ENCODE assay signal across 8 cellular contexts in the genomic region with DNA sequence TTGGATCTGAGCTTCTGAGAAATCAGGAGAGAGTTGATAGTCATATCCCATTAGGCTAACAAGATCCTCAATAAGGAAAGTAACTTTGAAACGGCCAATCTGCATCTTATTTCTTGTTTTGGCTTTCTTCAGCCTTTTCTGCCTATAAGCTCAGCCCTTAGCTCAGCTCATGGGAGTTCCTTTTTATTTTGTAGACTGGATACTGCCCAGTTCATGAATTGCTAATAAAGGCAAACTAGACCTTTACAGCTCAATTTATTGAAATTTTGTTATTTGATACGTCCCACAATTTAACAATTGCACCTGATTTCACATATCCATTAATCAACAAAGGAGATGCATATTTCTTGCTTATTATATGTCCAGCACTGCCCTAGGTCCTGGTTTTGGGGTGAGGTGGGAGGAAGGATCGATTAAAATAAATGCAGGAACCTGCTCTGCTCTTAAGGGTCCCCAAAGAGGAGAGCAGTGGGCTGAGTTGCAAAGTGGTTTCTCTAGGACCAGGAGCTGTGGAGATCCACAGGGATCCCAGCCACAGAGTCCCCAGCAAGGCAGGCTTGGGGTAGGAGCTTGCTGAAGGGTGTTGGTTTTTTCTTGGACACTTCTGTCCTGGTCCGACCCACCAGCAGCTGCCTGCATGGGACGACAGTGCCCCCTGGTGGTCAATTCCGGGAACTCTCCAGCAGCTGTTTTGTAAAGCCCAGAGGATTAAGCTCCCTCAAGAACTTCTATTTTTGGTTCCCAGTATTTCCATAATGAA. TPM values are rescaled to one million over a fixed set of nuclear protein-coding genes. Genes with fewer than 3 reads are reported as not detected.
DNase-seq lines count a peak whose midpoint lies in the region; ATAC-seq lines count a peak whose summit lies in the region.

No MANE protein-coding gene starts in this region.

- no peaks in the 10 kb centered on the region for H3K27me3 ChIP-seq in neuronal stem cell (ENCODE audit: control insufficient read depth in 3 of 3, insufficient read depth in 3 of 3, low read depth in 1 of 3, low read length in 3 of 3)
- H3K27me3 ChIP-seq in stomach smooth muscle (ENCODE audit: control insufficient read depth in 1 of 2, insufficient read depth in 2 of 2, low read length in 2 of 2): no peaks in the 10 kb centered on the region

- no peak overlapping the region for H2BK5ac ChIP-seq in neuronal stem cell (ENCODE audit: low read length)

- no peak overlapping the region for H3K14ac ChIP-seq in neuronal stem cell (ENCODE audit: low read length)

- no peak overlapping the region for H3K18ac ChIP-seq in neuronal stem cell (ENCODE audit: low read length)

- H3K9me3 ChIP-seq in neuronal stem cell (replicated peaks in 1 of 2; ENCODE audit: control insufficient read depth in 2 of 2, insufficient read depth in 1 of 2, low read depth in 1 of 2, low read length in 2 of 2) (no peaks in the 10 kb centered on the region), stomach smooth muscle (ENCODE audit: control insufficient read depth in 2 of 2, low read length in 2 of 2) (no peaks in the 10 kb centered on the region)

- H2BK12ac ChIP-seq in neuronal stem cell (ENCODE audit: low read length): no peak overlapping the region

- H3K4me1 ChIP-seq in neuronal stem cell (ENCODE audit: control insufficient read depth in 2 of 2, insufficient read depth in 1 of 2, low read depth in 1 of 2, low read length in 2 of 2): peaks cover 3 to 7% of the 10 kb centered on the region in 2 donors
- peaks cover 33% of the 10 kb centered on the region for H3K4me1 ChIP-seq in stomach smooth muscle (ENCODE audit: control insufficient read depth, insufficient read depth, low read length)

- H2BK120ac ChIP-seq in neuronal stem cell (ENCODE audit: low read depth, low read length): no peak overlapping the region

- H3K4me2 ChIP-seq in neuronal stem cell (ENCODE audit: insufficient read depth, low read length, poor library complexity, severe bottlenecking): no peak overlapping the region

- H3K36me3 ChIP-seq in neuronal stem cell (replicated peaks in 1 of 2; ENCODE audit: control insufficient read depth in 2 of 2, insufficient read depth in 2 of 2, low read length in 2 of 2) (no peaks in the 10 kb centered on the region), stomach smooth muscle (ENCODE audit: control insufficient read depth in 2 of 2, insufficient read depth in 2 of 2, low read length in 2 of 2) (no peaks in the 10 kb centered on the region)

- H3K79me1 ChIP-seq in neuronal stem cell (ENCODE audit: low read depth, low read length): no peaks in the 10 kb centered on the region

- DNase-seq in AG08396 (ENCODE audit: low spot score) (peak; percentile 86), KG1 (lab: John Stamatoyannopoulos, UW) (peak; percentile 42), RKO (ENCODE audit: low spot score) (peak; percentile 80), activated T-helper 1 cell treated with Interleukin-2 at 50 U/mL for 16 hours (ENCODE audit: low read depth) (peak; percentile 66), fibroblast of the conjunctiva (ENCODE audit: low read depth) (peak; percentile 79), neuronal stem cell (ENCODE audit: low spot score) (peak; percentile 83)

- peak; percentile 71 for ATAC-seq in GM19023 (IDR thresholded peaks at IDR 0.05; ENCODE audit: unreplicated experiment)

- H2AFZ ChIP-seq in neuronal stem cell (ENCODE audit: low read length): peak overlapping the region; percentile 55

- no peak overlapping the region for H2AK5ac ChIP-seq in neuronal stem cell (ENCODE audit: low read depth, low read length)

- no peak overlapping the region for H2BK15ac ChIP-seq in neuronal stem cell (ENCODE audit: low read length)

- no peak overlapping the region for H4K91ac ChIP-seq in neuronal stem cell (ENCODE audit: low read depth, low read length, poor library complexity)

- H3K9ac ChIP-seq in neuronal stem cell (ENCODE audit: low read depth, low read length, poor library complexity): no peak overlapping the region
- peak overlapping the region in 1 of 2 donors; percentile 58 for H3K9ac ChIP-seq in stomach smooth muscle (ENCODE audit: low read length in 2 of 2)

- no CpG with 5 or more reads among the region's 6 CpGs for WGBS in neuronal stem cell (ENCODE audit: extremely low coverage in 2 of 2, insufficient read length in 2 of 2, insufficient replicate concordance in 1 of 2), 2 donors

- H3K4me3 ChIP-seq in neuronal stem cell (ENCODE audit: low read length in 2 of 2): no peak overlapping the region
- H3K4me3 ChIP-seq in stomach smooth muscle (ENCODE audit: low read length in 2 of 2): peak overlapping the region in 1 of 2 donors; percentile 47

- no peak overlapping the region for H4K8ac ChIP-seq in neuronal stem cell (ENCODE audit: low read depth, low read length)

- H3K4ac ChIP-seq in neuronal stem cell (ENCODE audit: low read length): no peak overlapping the region

- H3K23ac ChIP-seq in neuronal stem cell (ENCODE audit: low read depth, low read length, poor library complexity): no peak overlapping the region

- H3K27ac ChIP-seq in neuronal stem cell (replicated peaks; ENCODE audit: low read length): no peak overlapping the region
- peak overlapping the region; percentile 31 for H3K27ac ChIP-seq in stomach smooth muscle (ENCODE audit: low read length)

RNA-seq across cellular contexts. Expression of a gene that starts 22.9 kb away (rescaled TPM):
- 27.0 TPM for polyA plus RNA-seq in neuronal stem cell (2013, experiment 1 of 2)
- 26.9 TPM for polyA plus RNA-seq in neuronal stem cell (2013, experiment 2 of 2)

RNA-seq across cellular contexts. Expression of a gene that starts 40.9 kb away (rescaled TPM):
- polyA plus RNA-seq in neuronal stem cell (2013, experiment 1 of 2): 19.2 TPM
- polyA plus RNA-seq in neuronal stem cell (2013, experiment 2 of 2): 18.7 TPM
